Comparison of ENCODE assay signal across 31 cellular contexts in genomic region chr14:96197969-96198368, GRCh38. TPM values are rescaled to one million over a fixed set of nuclear protein-coding genes. Genes with fewer than 3 reads are reported as not detected.
DNase-seq lines count a peak whose midpoint lies in the region; ATAC-seq and TF ChIP-seq lines count a peak whose summit lies in the region.
"Had no signal": no experiment of that assay in that cellular context is flagged by ENCODE, and none has a peak within 500 bp of the region (broad histone marks: within the 10 kb centered on the region; RNA-seq: fewer than 3 reads in every experiment).

No MANE protein-coding gene starts in this region.

- H3K27ac ChIP-seq in heart right ventricle (peak overlapping the region in 6 of 10 donors; percentile 28 to 67 (median 55)), duodenal mucosa (ENCODE audit: low read depth, low read length) (peak overlapping the region; percentile 40), osteoblast (ENCODE audit: low read depth, low read length) (no peak overlapping the region), vagina (peak overlapping the region; percentile 30)
- H3K27ac ChIP-seq: epithelial cell of prostate, psoas muscle, SJCRH30 had no signal

- H3K4me2 ChIP-seq in osteoblast (ENCODE audit: insufficient read depth, low read length), result peak overlapping the region; percentile 68
- H3K4me2 ChIP-seq: smooth muscle cell had no signal

- no peak overlapping the region for H3K4me3 ChIP-seq in heart right ventricle
- no peak overlapping the region for H3K4me3 ChIP-seq in duodenal mucosa (ENCODE audit: low read depth in 1 of 2, low read length in 2 of 2)
- no peak overlapping the region for H3K4me3 ChIP-seq in osteoblast (ENCODE audit: insufficient read depth, low read length)
- H3K4me3 ChIP-seq in vagina, result no peak overlapping the region
- H3K4me3 ChIP-seq: Peyer's patch, psoas muscle, SJCRH30, smooth muscle cell had no signal

- H3K27me3 ChIP-seq in heart right ventricle (peaks cover 0 to 40% (median 32%) of the 10 kb centered on the region in 7 donors), duodenal mucosa (ENCODE audit: control insufficient read depth in 1 of 2, insufficient read depth in 2 of 2, low read length in 2 of 2) (no peaks in the 10 kb centered on the region), osteoblast (ENCODE audit: insufficient read depth, low read length) (no peaks in the 10 kb centered on the region), vagina (no peaks in the 10 kb centered on the region)
- H3K27me3 ChIP-seq: Peyer's patch, SJCRH30 had no signal

- H3K79me2 ChIP-seq in osteoblast (ENCODE audit: insufficient read depth, low read length), result no peaks in the 10 kb centered on the region

- 36 to 44% methylated on average over 11 of the region's 11 CpGs for WGBS in heart right ventricle, 2 donors

- peak in 7 of 8 donors; percentile 20 to 76 (median 50) for ATAC-seq in heart right ventricle
- no peak for ATAC-seq in left ventricle myocardium superior
- ATAC-seq in HG03565 (IDR thresholded peaks at IDR 0.05; ENCODE audit: unreplicated experiment), result no peak
- no peak for ATAC-seq in left lobe of liver
- ATAC-seq: CD8-positive, alpha-beta T cell had no signal

- intact Hi-C loops in heart right ventricle (cut with DNase I) (no loop called here), left ventricle myocardium superior (cut with micrococcal nuclease) (no loop called here), vagina (cut with DNase I) (no loop called here)

- no peaks in the 10 kb centered on the region for H4K20me1 ChIP-seq in osteoblast (ENCODE audit: insufficient read depth, low read length)

- no peak overlapping the region for H3K9ac ChIP-seq in duodenal mucosa (ENCODE audit: low read depth in 1 of 2, low read length in 2 of 2)

- DNase-seq in heart right ventricle, result peak in 1 of 2 donors; percentile 11
- no peak for DNase-seq in left ventricle myocardium superior
- DNase-seq in osteoblast (ENCODE audit: insufficient read length, low spot score, missing footprints), result no peak
- DNase-seq in vagina (ENCODE audit: extremely low spot score in 2 of 2), result no peak
- DNase-seq in NCI-H748 treated with DMSO at 0.1 percent for 48 hours (lab: John Stamatoyannopoulos, UW), result no peak
- no peak for DNase-seq in left lobe of liver (ENCODE audit: low spot score)
- DNase-seq: activated CD4-positive, CD25-positive, alpha-beta regulatory T cell; activated naive CD4-positive, alpha-beta T cell treated with Interleukin-2 at 50 U/mL for 16 hours; CD8-positive, alpha-beta T cell; DMS 273 treated with DMSO at 0.1 percent for 48 hours; effector CD4-positive, alpha-beta T cell; GOT3; HFFc6; kidney glomerular epithelial cell; mesenchymal stem cell; NCI-H1092; NCI-H187 treated with DMSO at 0.1 percent for 48 hours; NCI-H526 treated with DMSO at 0.1 percent for 48 hours; Peyer's patch; psoas muscle; SJCRH30; stimulated activated CD4-positive, alpha-beta T cell treated with anti-CD3 and anti-CD28 coated beads, Interleukin-1b, Interleukin-23, amount 100 ng/mL, for 48 hours; stimulated activated CD8-positive, alpha-beta memory T cell treated with anti-CD3 and anti-CD28 coated beads, Interleukin-4, amount 100 ng/mL, for 48 hours had no signal

- TF ChIP-seq POLR2A in vagina (IDR thresholded peaks at IDR 0.05), result no peak

- TF ChIP-seq CTCF in heart right ventricle (IDR thresholded peaks at IDR 0.05), result no peak
- no peak for TF ChIP-seq CTCF in osteoblast (IDR thresholded peaks at IDR 0.05; ENCODE audit: extremely low read depth, low read depth, low read length)
- no peak for TF ChIP-seq CTCF in vagina (IDR thresholded peaks at IDR 0.05)

- H3K4me1 ChIP-seq in heart right ventricle, result peaks cover 0 to 12% (median 6%) of the 10 kb centered on the region in 9 donors
- H3K4me1 ChIP-seq in duodenal mucosa (ENCODE audit: control insufficient read depth in 1 of 2, insufficient read depth in 2 of 2, low read length in 2 of 2), result peaks cover 5 to 13% of the 10 kb centered on the region in 2 donors
- H3K4me1 ChIP-seq in osteoblast (ENCODE audit: insufficient read depth, low read length), result peaks cover 6% of the 10 kb centered on the region
- peaks cover under 1% of the 10 kb centered on the region for H3K4me1 ChIP-seq in vagina
- H3K4me1 ChIP-seq: Peyer's patch, psoas muscle, SJCRH30 had no signal

- H3K9me3 ChIP-seq in heart right ventricle, result no peaks in the 10 kb centered on the region
- no peaks in the 10 kb centered on the region for H3K9me3 ChIP-seq in duodenal mucosa (ENCODE audit: control insufficient read depth in 1 of 2, low read length in 2 of 2)
- H3K9me3 ChIP-seq in osteoblast (ENCODE audit: low read depth, low read length), result no peaks in the 10 kb centered on the region
- no peaks in the 10 kb centered on the region for H3K9me3 ChIP-seq in vagina
- H3K9me3 ChIP-seq: Peyer's patch, psoas muscle, SJCRH30 had no signal

- H3K36me3 ChIP-seq in heart right ventricle (no peaks in the 10 kb centered on the region), duodenal mucosa (ENCODE audit: control insufficient read depth in 1 of 2, insufficient read depth in 2 of 2, low read length in 2 of 2) (no peaks in the 10 kb centered on the region), osteoblast (ENCODE audit: insufficient read depth, low read length) (no peaks in the 10 kb centered on the region), vagina (no peaks in the 10 kb centered on the region)
- H3K36me3 ChIP-seq: Peyer's patch, SJCRH30 had no signal

- no peak overlapping the region for H2AFZ ChIP-seq in osteoblast (ENCODE audit: low read length)

RNA-seq across cellular contexts. Expression of gene BDKRB2, which starts 6.7 kb away (rescaled TPM):
- total RNA-seq in heart right ventricle, result 1 to 10 TPM in 3 of 10 donors, under 1 TPM in 7; 0.19 to 3.6 (median 0.64) TPM
- polyA plus RNA-seq in heart right ventricle, result under 1 TPM; 0.58 to 0.59 TPM
- total RNA-seq in left ventricle myocardium superior, result 0.57 TPM
- 4.1 and 7.6 TPM in 2 replicates for total RNA-seq in osteoblast
- total RNA-seq in vagina, result 23.3 TPM
- total RNA-seq in left lobe of liver, result 0.10 TPM
- total RNA-seq: CD8-positive, alpha-beta T cell; G401; SJCRH30; T-helper 1 cell treated with Interleukin-12 subunit alpha and Interleukin-12 subunit beta and Interleukin-4 antibody, amounts not matched to agents 30 ng/mL and 1 ng/mL, for 36 hours had no signal
- polyA plus RNA-seq: IgD-negative memory B cell had no signal

RNA-seq across cellular contexts. Expression of gene BDKRB1, which starts 58.0 kb away (rescaled TPM):
- total RNA-seq in heart right ventricle (under 1 TPM in 2 of 10 donors, not detected in 8; 0.39 to 0.66 TPM), left ventricle myocardium superior (not detected), osteoblast (0.59 and 0.72 TPM in 2 replicates), vagina (2.5 TPM), left lobe of liver (not detected)
- under 1 TPM in 1 of 2 donors, not detected in 1; 0.09 TPM for polyA plus RNA-seq in heart right ventricle
- total RNA-seq: CD8-positive, alpha-beta T cell; cerebellum; G401; T-helper 1 cell treated with Interleukin-12 subunit alpha and Interleukin-12 subunit beta and Interleukin-4 antibody, amounts not matched to agents 30 ng/mL and 1 ng/mL, for 36 hours had no signal
- polyA plus RNA-seq: IgD-negative memory B cell had no signal

Comparison
In these comparisons a context has a peak if more than half of its experiments do, and no peak if none do; other contexts are left out.
1. ATAC-seq: peak in heart right ventricle (7 of 8); none in left ventricle myocardium superior (single experiment), HG03565 (single experiment) and left lobe of liver (single experiment).